ENCODE assay signal across 8 cellular contexts in the genomic region with DNA sequence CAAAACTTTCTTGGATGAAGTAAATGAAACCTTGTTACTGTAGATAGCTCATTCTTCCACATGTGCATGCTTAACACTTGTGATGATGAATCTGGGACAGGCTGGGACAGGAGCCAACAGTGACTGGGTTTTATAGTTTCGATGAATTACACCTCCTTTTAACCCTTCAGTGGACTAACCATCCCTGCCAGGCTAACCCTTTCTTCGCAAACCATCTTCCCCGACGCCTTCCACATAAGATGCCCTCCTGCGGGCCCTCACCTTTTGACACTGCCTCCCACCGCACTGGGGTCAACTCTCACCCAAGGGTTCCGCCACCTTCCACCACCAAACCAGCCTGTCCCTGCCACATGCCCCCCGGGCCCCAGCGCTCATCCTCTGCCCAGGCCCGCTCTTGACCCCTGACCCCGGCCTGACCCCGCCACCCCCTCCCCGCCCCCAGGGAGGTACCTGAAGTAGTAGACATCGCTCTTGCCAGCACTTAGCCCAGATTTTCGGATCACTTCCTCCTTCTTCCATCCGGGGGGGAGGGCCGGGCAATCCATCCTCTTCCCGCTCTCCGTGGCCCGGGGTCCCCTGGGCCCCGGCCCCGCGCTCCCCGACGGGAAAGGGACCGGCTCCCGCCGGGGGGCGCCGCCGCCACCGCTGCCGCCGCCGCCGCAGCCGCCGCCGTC. TPM values are rescaled to one million over a fixed set of nuclear protein-coding genes. Genes with fewer than 3 reads are reported as not detected.
DNase-seq lines count a peak whose midpoint lies in the region; ATAC-seq, FAIRE-seq and TF ChIP-seq lines count a peak whose summit lies in the region.

No MANE protein-coding gene starts in this region.

- peak overlapping the region; percentile 58 for H3K27ac ChIP-seq in endothelial cell of umbilical vein (ENCODE audit: insufficient read depth, low read depth, low read length)

- H3K27me3 Mint-ChIP-seq in activated CD8-positive, alpha-beta memory T cell treated with anti-CD3 and anti-CD28 coated beads, Interleukin-2, amount 10 ng/mL, durations not matched to agents 7 days and 5 days = no peaks in the 10 kb centered on the region

- H3K9me3 Mint-ChIP-seq in activated CD8-positive, alpha-beta memory T cell treated with anti-CD3 and anti-CD28 coated beads, Interleukin-2, amount 10 ng/mL, durations not matched to agents 7 days and 5 days (ENCODE audit: low read depth) = no peaks in the 10 kb centered on the region

- H3K27me3 ChIP-seq in BE2C (no peaks in the 10 kb centered on the region), endothelial cell of umbilical vein (ENCODE audit: control insufficient read depth in 2 of 2, insufficient read depth in 2 of 2, low read length in 2 of 2) (no peaks in the 10 kb centered on the region)

- no TSS peak for BruUV-seq in endothelial cell of umbilical vein (replicated peaks; lab: Mats Ljungman, UMichigan)

- dilution Hi-C loops in endothelial cell of umbilical vein (cut with MboI; ENCODE audit: extremely low pct_ligation_motif_present, low sequenced_read_pairs) = no loop called here

- no peak for TF ChIP-seq CTCF in BE2C (IDR thresholded peaks at IDR 0.05; ENCODE audit: low read depth, low read length)
- TF ChIP-seq CTCF in endothelial cell of umbilical vein (IDR thresholded peaks at IDR 0.05; ENCODE audit: extremely low read depth in 1 of 2, insufficient read depth in 1 of 2, low read depth in 1 of 2, low read length in 2 of 2) = no peak

- H3K9me3 ChIP-seq in BE2C = no peaks in the 10 kb centered on the region
- no peaks in the 10 kb centered on the region for H3K9me3 ChIP-seq in endothelial cell of umbilical vein (replicated peaks; ENCODE audit: control insufficient read depth, insufficient read depth, low read length)

- H3K4me2 ChIP-seq in endothelial cell of umbilical vein (ENCODE audit: insufficient read depth, low read length) = peak overlapping the region; percentile 92

- no peaks in the 10 kb centered on the region for H3K4me1 ChIP-seq in BE2C
- peaks cover 23% of the 10 kb centered on the region for H3K4me1 ChIP-seq in endothelial cell of umbilical vein (ENCODE audit: control insufficient read depth, extremely low read depth, insufficient read depth, low read length)

- peak; percentile 80 for FAIRE-seq in endothelial cell of umbilical vein (lab: Jason Lieb, UNC)

- peaks cover 25% of the 10 kb centered on the region for H3K36me3 Mint-ChIP-seq in activated CD8-positive, alpha-beta memory T cell treated with anti-CD3 and anti-CD28 coated beads, Interleukin-2, amount 10 ng/mL, durations not matched to agents 7 days and 5 days

- H4K20me1 ChIP-seq in endothelial cell of umbilical vein (replicated peaks; ENCODE audit: control insufficient read depth, extremely low read depth, insufficient read depth, low read length) = peaks cover 6% of the 10 kb centered on the region

- H3K9ac ChIP-seq in endothelial cell of umbilical vein (replicated peaks; ENCODE audit: extremely low read depth, insufficient read depth, low read length) = peak overlapping the region; percentile 60

- H3K27ac Mint-ChIP-seq in activated CD8-positive, alpha-beta memory T cell treated with anti-CD3 and anti-CD28 coated beads, Interleukin-2, amount 10 ng/mL, durations not matched to agents 7 days and 5 days = peak overlapping the region; percentile 95

- POLR2A ChIA-PET in endothelial cell of umbilical vein (lab: Charles Lee) = interaction anchor here (1.0 to 1.2 kb wide), 2 partner anchors 46 to 48 kb away, joined by 3 to 5 read pairs; no protein-coding TSS in a partner anchor

- peak overlapping the region; percentile 58 for H3K4me3 ChIP-seq in BE2C (ENCODE audit: low read depth, low read length)
- H3K4me3 ChIP-seq in endothelial cell of umbilical vein (replicated peaks in 1 of 3; ENCODE audit: insufficient read depth in 1 of 3, low read depth in 1 of 3, low read length in 3 of 3) = peak overlapping the region; percentile 63 to 79 (median 73)

- ATAC-seq in GM19351 (IDR thresholded peaks at IDR 0.05; ENCODE audit: unreplicated experiment) (peak; percentile 14), HG03442 (IDR thresholded peaks at IDR 0.05; ENCODE audit: unreplicated experiment) (peak; percentile 7)
- peak; percentile 9 for ATAC-seq in activated CD8-positive, alpha-beta memory T cell treated with anti-CD3 and anti-CD28 coated beads, Interleukin-2, amount 10 ng/mL, durations not matched to agents 7 days and 5 days
- ATAC-seq in stimulated activated naive CD8-positive, alpha-beta T cell treated with anti-CD3 and anti-CD28 coated beads, Interleukin-15, Interleukin-2, amounts not matched to agents 100 U/mL and 50 U/mL, for 24 hours = peak; percentile 42

- no peaks in the 10 kb centered on the region for H3K9me1 ChIP-seq in endothelial cell of umbilical vein (replicated peaks; ENCODE audit: control insufficient read depth, extremely low read depth, insufficient read depth, low read length)

- no peaks in the 10 kb centered on the region for H3K36me3 ChIP-seq in BE2C
- no peaks in the 10 kb centered on the region for H3K36me3 ChIP-seq in endothelial cell of umbilical vein (ENCODE audit: control insufficient read depth in 2 of 2, extremely low read depth in 1 of 2, insufficient read depth in 2 of 2, low read length in 2 of 2)

- H3K4me3 Mint-ChIP-seq in activated CD8-positive, alpha-beta memory T cell treated with anti-CD3 and anti-CD28 coated beads, Interleukin-2, amount 10 ng/mL, durations not matched to agents 7 days and 5 days = peak overlapping the region; percentile 96

- no peak for TF ChIP-seq POLR2A in endothelial cell of umbilical vein (IDR thresholded peaks at IDR 0.05; ENCODE audit: low read depth, low read length)

- H3K79me2 ChIP-seq in endothelial cell of umbilical vein (ENCODE audit: control insufficient read depth, insufficient read depth, low read length) = peaks cover 55% of the 10 kb centered on the region

- CTCF ChIA-PET in activated CD8-positive, alpha-beta memory T cell treated with anti-CD3 and anti-CD28 coated beads, Interleukin-2, amount 10 ng/mL, durations not matched to agents 7 days and 5 days (lab: Charles Lee) = interaction anchor here (0.6 to 2.1 kb wide), 16 partner anchors 12 to 169 kb away, joined by 3 to 53 read pairs (median 4); a partner anchor contains a TSS
- CTCF ChIA-PET in endothelial cell of umbilical vein (lab: Charles Lee) = interaction anchor here (0.6 to 3.2 kb wide), 21 partner anchors 9 to 169 kb away, joined by 3 to 59 read pairs (median 5); a partner anchor contains a TSS

- H2AFZ ChIP-seq in endothelial cell of umbilical vein (ENCODE audit: low read depth, low read length) = no peak overlapping the region

- intact Hi-C loops in endothelial cell of umbilical vein (cut with micrococcal nuclease) = loop anchor here (1.0 to 2.0 kb wide), 6 partner anchors 10 to 165 kb away; a partner anchor contains a TSS

- DNase-seq in BE2C (no peak), NCI-H774 (lab: John Stamatoyannopoulos, UW) (peak; percentile 17), endothelial cell of umbilical vein (ENCODE audit: low read depth, low spot score) (peak; percentile 83), mucosa of gallbladder (ENCODE audit: low spot score) (peak; percentile 69)
- peak; percentile 64 for DNase-seq in activated CD8-positive, alpha-beta memory T cell treated with anti-CD3 and anti-CD28 coated beads, Interleukin-2, amount 10 ng/mL, durations not matched to agents 7 days and 5 days
- DNase-seq in stimulated activated naive CD8-positive, alpha-beta T cell treated with anti-CD3 and anti-CD28 coated beads, Interleukin-15, Interleukin-2, amounts not matched to agents 100 U/mL and 50 U/mL, for 24 hours = peak; percentile 53

- peaks cover 47% of the 10 kb centered on the region for H3K4me1 Mint-ChIP-seq in activated CD8-positive, alpha-beta memory T cell treated with anti-CD3 and anti-CD28 coated beads, Interleukin-2, amount 10 ng/mL, durations not matched to agents 7 days and 5 days

TF ChIP-seq in endothelial cell of umbilical vein, 7 proteins besides CTCF, POLR2A, EP300 and RAD21 (continues in another document):
- TF ChIP-seq FOS (IDR thresholded peaks at IDR 0.05; ENCODE audit: borderline replicate concordance, insufficient read depth, low read length) (no peak), POLR2AphosphoS5 (IDR thresholded peaks at IDR 0.05; ENCODE audit: insufficient read depth, low read depth, low read length) (no peak), EZH2 (IDR thresholded peaks at IDR 0.05; ENCODE audit: borderline replicate concordance, low read depth, low read length, severe bottlenecking) (no peak), JUN (IDR thresholded peaks at IDR 0.05; ENCODE audit: borderline replicate concordance, insufficient read depth, insufficient read length, low read depth) (no peak), MYC (IDR thresholded peaks at IDR 0.05; ENCODE audit: low read depth, low read length) (no peak), GATA2 (IDR thresholded peaks at IDR 0.05; ENCODE audit: insufficient read depth, insufficient read length, low read depth, low read length) (no peak)

RNA-seq across cellular contexts. Expression of a gene that starts 0.8 kb away (rescaled TPM):
- 33.7 TPM for polyA plus RNA-seq in BE2C (2012; ENCODE audit: insufficient read depth, insufficient read length, low read depth)
- total RNA-seq in activated CD8-positive, alpha-beta memory T cell treated with anti-CD3 and anti-CD28 coated beads, Interleukin-2, amount 10 ng/mL, durations not matched to agents 7 days and 5 days = 100 to 1,000 TPM; 148 to 178 TPM
- total RNA-seq in endothelial cell of umbilical vein = 105 and 110 TPM in 2 replicates
- polyA plus RNA-seq in endothelial cell of umbilical vein = 38.4 and 86.8 TPM in 2 replicates
- 35.0 and 38.1 TPM in 2 replicates for polyA plus RNA-seq in endothelial cell of umbilical vein (2011; cell fraction: cytosol; rRNA removed)
- 37.2 and 40.5 TPM in 2 replicates for polyA plus RNA-seq in endothelial cell of umbilical vein (2011; cell fraction: nucleus; rRNA removed)
- 33.8 and 39.3 TPM in 2 replicates for polyA plus RNA-seq in endothelial cell of umbilical vein (2012)
- 35.4 and 38.3 TPM in 2 replicates for polyA minus RNA-seq in endothelial cell of umbilical vein
- 54.4 TPM for polyA minus RNA-seq in endothelial cell of umbilical vein (2011; cell fraction: cytosol; rRNA and poly(A)+ RNA removed)
- polyA minus RNA-seq in endothelial cell of umbilical vein (2011; cell fraction: nucleus; rRNA and poly(A)+ RNA removed) = 27.7 and 39.6 TPM in 2 replicates
- total RNA-seq in mucosa of gallbladder = 71.6 TPM

RNA-seq across cellular contexts. Expression of a gene that starts 45.6 kb away (rescaled TPM):
- 6.2 TPM for polyA plus RNA-seq in BE2C (2012; ENCODE audit: insufficient read depth, insufficient read length, low read depth)
- total RNA-seq in activated CD8-positive, alpha-beta memory T cell treated with anti-CD3 and anti-CD28 coated beads, Interleukin-2, amount 10 ng/mL, durations not matched to agents 7 days and 5 days = 10 to 100 TPM; 10.2 to 12.3 TPM
- 16.8 and 19.6 TPM in 2 replicates for total RNA-seq in endothelial cell of umbilical vein
- 10.4 and 10.9 TPM in 2 replicates for polyA plus RNA-seq in endothelial cell of umbilical vein
- polyA plus RNA-seq in endothelial cell of umbilical vein (2011; cell fraction: cytosol; rRNA removed) = 6.0 and 8.5 TPM in 2 replicates
- 64.1 and 79.0 TPM in 2 replicates for polyA plus RNA-seq in endothelial cell of umbilical vein (2011; cell fraction: nucleus; rRNA removed)
- polyA plus RNA-seq in endothelial cell of umbilical vein (2012) = 13.1 and 15.1 TPM in 2 replicates
- 13.5 and 16.3 TPM in 2 replicates for polyA minus RNA-seq in endothelial cell of umbilical vein
- 2.8 TPM for polyA minus RNA-seq in endothelial cell of umbilical vein (2011; cell fraction: cytosol; rRNA and poly(A)+ RNA removed)
- polyA minus RNA-seq in endothelial cell of umbilical vein (2011; cell fraction: nucleus; rRNA and poly(A)+ RNA removed) = 22.8 and 32.6 TPM in 2 replicates
- total RNA-seq in mucosa of gallbladder = 27.2 TPM
